ENCODE assay signal across 1 cellular context in the genomic region with DNA sequence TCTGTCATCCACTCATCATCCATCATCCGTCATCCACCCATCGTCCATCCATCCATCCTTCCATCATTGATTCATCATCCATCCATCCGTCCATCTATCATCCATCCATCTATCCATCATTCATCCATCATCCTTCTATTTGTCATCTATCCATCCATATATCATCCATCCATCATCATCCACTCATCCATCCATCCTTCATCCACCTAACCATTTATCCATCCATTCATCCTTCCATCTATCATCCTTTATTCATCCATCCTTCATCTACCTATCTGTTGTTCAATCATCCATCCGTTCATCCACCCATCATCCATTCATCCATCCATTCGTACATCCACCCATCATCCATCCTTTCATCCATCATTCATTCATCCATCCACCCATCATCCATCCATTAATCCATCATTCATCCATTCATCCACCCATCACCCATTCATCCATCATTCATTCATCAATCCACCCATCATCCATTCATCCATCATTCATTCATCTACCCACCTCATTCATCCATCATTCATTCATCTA.
A peak's percentile ranks its signal among the peaks of the same experiment; 100 is the strongest.
TF ChIP-seq lines count a peak whose summit lies in the region.

No MANE protein-coding gene starts in this region.

TF ChIP-seq in HepG2, 621 proteins besides CTCF, POLR2A, EP300 and RAD21 (continued from another document):
- TF ChIP-seq SOX6 (IDR thresholded peaks at IDR 0.05) = peak; percentile 90; the same call in 1 of the 2 replicates
- no peak for TF ChIP-seq SOX6 (CRISPR knock-in tag; IDR thresholded peaks at IDR 0.05)
- no peak for TF ChIP-seq CENPT (CRISPR knock-in tag; IDR thresholded peaks at IDR 0.05; ENCODE audit: low read depth)
- TF ChIP-seq ZNF335 (CRISPR knock-in tag; IDR thresholded peaks at IDR 0.05) = no peak
- TF ChIP-seq THAP11 (CRISPR knock-in tag; IDR thresholded peaks at IDR 0.05) = no peak
- peak; percentile 20; the same call in 1 of the 2 replicates for TF ChIP-seq RAD51 (IDR thresholded peaks at IDR 0.05; ENCODE audit: borderline replicate concordance)
- TF ChIP-seq TRIM24 (CRISPR knock-in tag; IDR thresholded peaks at IDR 0.05) = no peak
- no peak for TF ChIP-seq ZNF138 (CRISPR knock-in tag; IDR thresholded peaks at IDR 0.05; ENCODE audit: low read depth)
- no peak for TF ChIP-seq MNT (IDR thresholded peaks at IDR 0.05)
- no peak for TF ChIP-seq ZNF430 (CRISPR knock-in tag; IDR thresholded peaks at IDR 0.05)
- TF ChIP-seq, protein P1, sequence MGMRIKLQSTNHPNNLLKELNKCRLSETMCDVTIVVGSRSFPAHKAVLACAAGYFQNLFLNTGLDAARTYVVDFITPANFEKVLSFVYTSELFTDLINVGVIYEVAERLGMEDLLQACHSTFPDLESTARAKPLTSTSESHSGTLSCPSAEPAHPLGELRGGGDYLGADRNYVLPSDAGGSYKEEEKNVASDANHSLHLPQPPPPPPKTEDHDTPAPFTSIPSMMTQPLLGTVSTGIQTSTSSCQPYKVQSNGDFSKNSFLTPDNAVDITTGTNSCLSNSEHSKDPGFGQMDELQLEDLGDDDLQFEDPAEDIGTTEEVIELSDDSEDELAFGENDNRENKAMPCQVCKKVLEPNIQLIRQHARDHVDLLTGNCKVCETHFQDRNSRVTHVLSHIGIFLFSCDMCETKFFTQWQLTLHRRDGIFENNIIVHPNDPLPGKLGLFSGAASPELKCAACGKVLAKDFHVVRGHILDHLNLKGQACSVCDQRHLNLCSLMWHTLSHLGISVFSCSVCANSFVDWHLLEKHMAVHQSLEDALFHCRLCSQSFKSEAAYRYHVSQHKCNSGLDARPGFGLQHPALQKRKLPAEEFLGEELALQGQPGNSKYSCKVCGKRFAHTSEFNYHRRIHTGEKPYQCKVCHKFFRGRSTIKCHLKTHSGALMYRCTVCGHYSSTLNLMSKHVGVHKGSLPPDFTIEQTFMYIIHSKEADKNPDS (CRISPR knock-in tag; IDR thresholded peaks at IDR 0.05) = no peak
- TF ChIP-seq, protein P2, sequence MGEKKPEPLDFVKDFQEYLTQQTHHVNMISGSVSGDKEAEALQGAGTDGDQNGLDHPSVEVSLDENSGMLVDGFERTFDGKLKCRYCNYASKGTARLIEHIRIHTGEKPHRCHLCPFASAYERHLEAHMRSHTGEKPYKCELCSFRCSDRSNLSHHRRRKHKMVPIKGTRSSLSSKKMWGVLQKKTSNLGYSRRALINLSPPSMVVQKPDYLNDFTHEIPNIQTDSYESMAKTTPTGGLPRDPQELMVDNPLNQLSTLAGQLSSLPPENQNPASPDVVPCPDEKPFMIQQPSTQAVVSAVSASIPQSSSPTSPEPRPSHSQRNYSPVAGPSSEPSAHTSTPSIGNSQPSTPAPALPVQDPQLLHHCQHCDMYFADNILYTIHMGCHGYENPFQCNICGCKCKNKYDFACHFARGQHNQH (CRISPR knock-in tag; IDR thresholded peaks at IDR 0.05) = no peak
- TF ChIP-seq, protein P3, sequence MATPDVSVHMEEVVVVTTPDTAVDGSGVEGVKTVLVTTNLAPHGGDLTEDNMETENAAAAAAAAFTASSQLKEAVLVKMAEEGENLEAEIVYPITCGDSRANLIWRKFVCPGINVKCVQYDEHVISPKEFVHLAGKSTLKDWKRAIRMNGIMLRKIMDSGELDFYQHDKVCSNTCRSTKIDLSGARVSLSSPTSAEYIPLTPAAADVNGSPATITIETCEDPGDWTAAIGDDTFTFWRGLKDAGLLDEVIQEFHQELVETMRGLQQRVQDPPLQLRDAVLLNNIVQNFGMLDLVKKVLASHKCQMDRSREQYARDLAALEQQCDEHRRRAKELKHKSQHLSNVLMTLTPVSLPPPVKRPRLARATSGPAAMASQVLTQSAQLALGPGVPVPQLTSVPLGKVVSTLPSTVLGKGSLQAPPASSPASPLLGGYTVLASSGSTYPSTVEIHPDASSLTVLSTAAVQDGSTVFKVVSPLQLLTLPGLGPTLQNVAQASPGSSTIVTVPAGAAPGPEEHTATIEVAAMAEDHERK (CRISPR knock-in tag; IDR thresholded peaks at IDR 0.05; ENCODE audit: low read depth) = no peak
- no peak for TF ChIP-seq SIN3A (IDR thresholded peaks at IDR 0.05; ENCODE audit: borderline replicate concordance, low read depth, low read length)
- TF ChIP-seq ZNF350 (CRISPR knock-in tag; IDR thresholded peaks at IDR 0.05; ENCODE audit: borderline replicate concordance, low read depth) = no peak
- TF ChIP-seq HES4 (CRISPR knock-in tag; IDR thresholded peaks at IDR 0.05; ENCODE audit: borderline replicate concordance) = no peak
- no peak for TF ChIP-seq ZNF160 (CRISPR knock-in tag; IDR thresholded peaks at IDR 0.05)
- no peak for TF ChIP-seq ZNF678 (CRISPR knock-in tag; IDR thresholded peaks at IDR 0.05)
- no peak for TF ChIP-seq TCF12 (IDR thresholded peaks at IDR 0.05)
- TF ChIP-seq TCF12 (CRISPR knock-in tag; IDR thresholded peaks at IDR 0.05) = no peak
- no peak for TF ChIP-seq ZNF691 (CRISPR knock-in tag; IDR thresholded peaks at IDR 0.05; ENCODE audit: borderline replicate concordance, low read depth)
- no peak for TF ChIP-seq ZNF510 (CRISPR knock-in tag; IDR thresholded peaks at IDR 0.05; ENCODE audit: low read depth)
- no peak for TF ChIP-seq NR2F6 (IDR thresholded peaks at IDR 0.05)
- no peak for TF ChIP-seq NR2F6 (CRISPR knock-in tag; IDR thresholded peaks at IDR 0.05)
- TF ChIP-seq, protein P4, sequence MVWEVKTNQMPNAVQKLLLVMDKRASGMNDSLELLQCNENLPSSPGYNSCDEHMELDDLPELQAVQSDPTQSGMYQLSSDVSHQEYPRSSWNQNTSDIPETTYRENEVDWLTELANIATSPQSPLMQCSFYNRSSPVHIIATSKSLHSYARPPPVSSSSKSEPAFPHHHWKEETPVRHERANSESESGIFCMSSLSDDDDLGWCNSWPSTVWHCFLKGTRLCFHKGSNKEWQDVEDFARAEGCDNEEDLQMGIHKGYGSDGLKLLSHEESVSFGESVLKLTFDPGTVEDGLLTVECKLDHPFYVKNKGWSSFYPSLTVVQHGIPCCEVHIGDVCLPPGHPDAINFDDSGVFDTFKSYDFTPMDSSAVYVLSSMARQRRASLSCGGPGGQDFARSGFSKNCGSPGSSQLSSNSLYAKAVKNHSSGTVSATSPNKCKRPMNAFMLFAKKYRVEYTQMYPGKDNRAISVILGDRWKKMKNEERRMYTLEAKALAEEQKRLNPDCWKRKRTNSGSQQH (CRISPR knock-in tag; IDR thresholded peaks at IDR 0.05; ENCODE audit: low read depth) = no peak
- no peak for TF ChIP-seq ZNF790 (CRISPR knock-in tag; IDR thresholded peaks at IDR 0.05; ENCODE audit: borderline replicate concordance)
- TF ChIP-seq ZNF256 (CRISPR knock-in tag; conservative IDR thresholded peaks at IDR 0.05) = no peak
- no peak for TF ChIP-seq RARA (CRISPR knock-in tag; IDR thresholded peaks at IDR 0.05)
- no peak for TF ChIP-seq SRY (CRISPR knock-in tag; IDR thresholded peaks at IDR 0.05)
- TF ChIP-seq IRF2 (CRISPR knock-in tag; IDR thresholded peaks at IDR 0.05) = no peak
